Comparison of ENCODE assay signal across 17 cellular contexts in genomic region chr21:34122047-34122446, GRCh38.
"Had no signal": no experiment of that assay in that cellular context is flagged by ENCODE, and none has a peak within 500 bp of the region (broad histone marks: within the 10 kb centered on the region; RNA-seq: fewer than 3 reads in every experiment).

No MANE protein-coding gene starts in this region.

- H3K27ac ChIP-seq: breast epithelium, gastrocnemius medialis, heart right ventricle had no signal

- H3K27me3 Mint-ChIP-seq: activated naive CD8-positive, alpha-beta T cell treated with anti-CD3 and anti-CD28 coated beads, Interleukin-2, amount 50 U/mL, for 24 hours; activated T-helper 17 cell treated with anti-CD3 and anti-CD28 coated beads, Interleukin-2, amount 50 U/mL, for 72 hours; naive thymus-derived CD4-positive, alpha-beta T cell; stimulated activated memory B cell treated with anti-CD40 and anti-IgM and Interleukin-4, amounts not matched to agents 10 μg/mL and 1 μg/mL and 100 μg/mL, for 72 hours had no signal

- ATAC-seq: activated naive CD8-positive, alpha-beta T cell treated with anti-CD3 and anti-CD28 coated beads, Interleukin-2, amount 50 U/mL, for 24 hours; activated T-helper 17 cell treated with anti-CD3 and anti-CD28 coated beads, Interleukin-2, amount 50 U/mL, for 72 hours; gastrocnemius medialis; heart right ventricle; naive thymus-derived CD4-positive, alpha-beta T cell; stimulated activated memory B cell treated with anti-CD40 and anti-IgM and Interleukin-4, amounts not matched to agents 10 μg/mL and 1 μg/mL and 100 μg/mL, for 72 hours had no signal

- H3K4me3 Mint-ChIP-seq: activated naive CD4-positive, alpha-beta T cell treated with anti-CD3 and anti-CD28 coated beads for 36 hours; activated naive CD8-positive, alpha-beta T cell treated with anti-CD3 and anti-CD28 coated beads, Interleukin-2, amount 50 U/mL, for 24 hours; activated T-helper 17 cell treated with anti-CD3 and anti-CD28 coated beads, Interleukin-2, amount 50 U/mL, for 72 hours; endodermal cell; naive thymus-derived CD4-positive, alpha-beta T cell; stimulated activated memory B cell treated with anti-CD40 and anti-IgM and Interleukin-4, amounts not matched to agents 10 μg/mL and 1 μg/mL and 100 μg/mL, for 72 hours had no signal

- H3K4me1 ChIP-seq: breast epithelium had no signal

- H3K4me3 ChIP-seq: breast epithelium, dorsolateral prefrontal cortex, gastrocnemius medialis, heart right ventricle, thyroid gland had no signal

- H3K9me3 ChIP-seq: breast epithelium, gastrocnemius medialis, heart right ventricle, thyroid gland had no signal

- H3K27ac Mint-ChIP-seq: activated naive CD4-positive, alpha-beta T cell treated with anti-CD3 and anti-CD28 coated beads for 36 hours; activated naive CD8-positive, alpha-beta T cell treated with anti-CD3 and anti-CD28 coated beads, Interleukin-2, amount 50 U/mL, for 24 hours; endodermal cell; stimulated activated memory B cell treated with anti-CD40 and anti-IgM and Interleukin-4, amounts not matched to agents 10 μg/mL and 1 μg/mL and 100 μg/mL, for 72 hours had no signal

- H3K36me3 ChIP-seq: breast epithelium had no signal

- FAIRE-seq: urothelium cell line had no signal

- H3K27me3 ChIP-seq: breast epithelium, dorsolateral prefrontal cortex, gastrocnemius medialis, heart right ventricle, thyroid gland had no signal

- DNase-seq: activated naive CD4-positive, alpha-beta T cell treated with anti-CD3 and anti-CD28 coated beads for 36 hours; activated naive CD8-positive, alpha-beta T cell treated with anti-CD3 and anti-CD28 coated beads, Interleukin-2, amount 50 U/mL, for 24 hours; activated T-cell treated with anti-CD3 and anti-CD28 coated beads for 4 hours; aorta; dorsolateral prefrontal cortex; endodermal cell; gastrocnemius medialis; heart right ventricle; naive thymus-derived CD4-positive, alpha-beta T cell; retina; stimulated activated CD4-positive, alpha-beta T cell treated with anti-CD3 and anti-CD28 coated beads, Interleukin-2, amount 100 ng/mL, for 48 hours; T-helper 9 cell; thyroid gland had no signal

- H3K9me3 Mint-ChIP-seq: activated naive CD8-positive, alpha-beta T cell treated with anti-CD3 and anti-CD28 coated beads, Interleukin-2, amount 50 U/mL, for 24 hours; activated T-helper 17 cell treated with anti-CD3 and anti-CD28 coated beads, Interleukin-2, amount 50 U/mL, for 72 hours; endodermal cell; stimulated activated memory B cell treated with anti-CD40 and anti-IgM and Interleukin-4, amounts not matched to agents 10 μg/mL and 1 μg/mL and 100 μg/mL, for 72 hours had no signal
